Comparison of ENCODE assay signal across 16 cellular contexts in genomic region chr14:32372154-32372553, GRCh38. TPM values are rescaled to one million over a fixed set of nuclear protein-coding genes. Genes with fewer than 3 reads are reported as not detected.
DNase-seq lines count a peak whose midpoint lies in the region; TF ChIP-seq lines count a peak whose summit lies in the region.
"Had no signal": no experiment of that assay in that cellular context is flagged by ENCODE, and none has a peak within 500 bp of the region (broad histone marks: within the 10 kb centered on the region; RNA-seq: fewer than 3 reads in every experiment).

No MANE protein-coding gene starts in this region.

- H3K27ac ChIP-seq in brain microvascular endothelial cell = no peak overlapping the region
- H3K27ac ChIP-seq in sigmoid colon = no peak overlapping the region
- H3K27ac ChIP-seq: neutrophil had no signal

- TF ChIP-seq EP300 in sigmoid colon (IDR thresholded peaks at IDR 0.05) = no peak

- H3K27me3 ChIP-seq in brain microvascular endothelial cell (replicated peaks) = no peaks in the 10 kb centered on the region
- H3K27me3 ChIP-seq in sigmoid colon = no peaks in the 10 kb centered on the region
- H3K27me3 ChIP-seq: neutrophil had no signal

- WGBS in sigmoid colon, 2 donors = 70 to 77% methylated on average over 2 of the region's 2 CpGs

- CTCF ChIA-PET in AG04449 (lab: Yijun Ruan, JAX) = interaction anchor here (1.5 to 2.6 kb wide), 3 partner anchors 11 to 118 kb away, joined by 3 to 15 read pairs (median 6); no protein-coding TSS in a partner anchor

- intact Hi-C loops in sigmoid colon (cut with DNase I) = no loop called here

- no peak for TF ChIP-seq POLR2A in sigmoid colon (IDR thresholded peaks at IDR 0.05)

- TF ChIP-seq CTCF in AG04449 (IDR thresholded peaks at IDR 0.05; ENCODE audit: insufficient read depth, low read length, missing control alignments) = no peak
- no peak for TF ChIP-seq CTCF in brain microvascular endothelial cell (IDR thresholded peaks at IDR 0.05; ENCODE audit: low read depth, low read length, missing control alignments)
- no peak for TF ChIP-seq CTCF in sigmoid colon (IDR thresholded peaks at IDR 0.05)

- no peaks in the 10 kb centered on the region for H3K36me3 ChIP-seq in brain microvascular endothelial cell (replicated peaks)
- no peaks in the 10 kb centered on the region for H3K36me3 ChIP-seq in sigmoid colon
- H3K36me3 ChIP-seq: neutrophil had no signal

- H3K4me1 ChIP-seq in sigmoid colon = peaks cover 0 to 23% (median 9%) of the 10 kb centered on the region in 4 donors

- in situ Hi-C loops in brain microvascular endothelial cell (cut with HindIII; ENCODE audit: low pct_ligation_motif_present, low sequenced_read_pairs) = no loop called here

- no peaks in the 10 kb centered on the region for H3K9me3 ChIP-seq in sigmoid colon
- H3K9me3 ChIP-seq: neutrophil had no signal

- peak; percentile 92 for DNase-seq in AG04449 (ENCODE audit: low read depth, low spot score)
- peak; percentile 85 for DNase-seq in HS-5 (ENCODE audit: low read depth)
- DNase-seq in brain microvascular endothelial cell = peak; percentile 81
- peak; percentile 53 for DNase-seq in hepatic stellate cell (ENCODE audit: low spot score)
- no peak for DNase-seq in cerebellar nuclear complex (lab: John Stamatoyannopoulos, UW)
- DNase-seq in sigmoid colon = no peak
- no peak for DNase-seq in activated CD8-positive, alpha-beta memory T cell treated with anti-CD3 and anti-CD28 coated beads, Interleukin-2, amount 50 U/mL, for 4 hours
- no peak for DNase-seq in DMS 273 (lab: John Stamatoyannopoulos, UW; ENCODE audit: unreplicated experiment)
- DNase-seq: ACHN; DND-41; NCI-H1417; SHP77; stimulated activated CD8-positive, alpha-beta memory T cell treated with anti-CD3 and anti-CD28 coated beads, Interleukin-4, amount 100 ng/mL, for 48 hours; trophoblast cell had no signal

- H3K4me3 ChIP-seq in AG04449 (ENCODE audit: low read depth, low read length) = no peak overlapping the region
- H3K4me3 ChIP-seq in brain microvascular endothelial cell (ENCODE audit: low read depth, low read length) = no peak overlapping the region
- H3K4me3 ChIP-seq in sigmoid colon = no peak overlapping the region
- H3K4me3 ChIP-seq: lung had no signal

- POLR2A ChIA-PET in AG04449 (lab: Yijun Ruan, JAX) = no interaction called here

RNA-seq across cellular contexts. Expression of gene AKAP6, which starts 43.1 kb away (rescaled TPM):
- total RNA-seq in sigmoid colon = 10 to 100 TPM; 25.5 to 56.2 (median 37.6) TPM
- polyA plus RNA-seq in sigmoid colon = 1 to 10 TPM in 1 of 3 donors, under 1 TPM in 1, not detected in 1; 0.60 to 1.6 TPM

Comparison
In these comparisons a context has a peak if more than half of its experiments do, and no peak if none do; other contexts are left out.
1. DNase-seq: peak in AG04449 (single experiment), HS-5 (single experiment), brain microvascular endothelial cell (single experiment) and hepatic stellate cell (single experiment); none in cerebellar nuclear complex (0 of 2), sigmoid colon (single experiment), activated CD8-positive, alpha-beta memory T cell treated with anti-CD3 and anti-CD28 coated beads, Interleukin-2, amount 50 U/mL, for 4 hours (single experiment) and DMS 273 (single experiment).